1 cellular context compared by ENCODE assay signal in genomic region chr1:98044766-98045165, GRCh38.
A peak's percentile ranks its signal among the peaks of the same experiment; 100 is the strongest.
TF ChIP-seq lines count a peak whose summit lies in the region.

No MANE protein-coding gene starts in this region.

TF ChIP-seq in H1, 55 proteins besides CTCF, POLR2A, EP300 and RAD21:
- TF ChIP-seq SUZ12 (IDR thresholded peaks at IDR 0.05; ENCODE audit: low read length) (peak; percentile 58; the same call in 1 of the 2 replicates), EZH2 (IDR thresholded peaks at IDR 0.05; ENCODE audit: low read depth, low read length, severe bottlenecking) (peak; percentile 69), RNF2 (IDR thresholded peaks at IDR 0.05; ENCODE audit: borderline replicate concordance, low read depth, low read length, missing control alignments, poor library complexity, severe bottlenecking) (peak; percentile 19), USF2 (IDR thresholded peaks at IDR 0.05; ENCODE audit: low read length) (no peak)
